In genomic region chr7:37541810-37542443, GRCh38 we compare ENCODE assay signal across 19 cellular contexts.
DNase-seq lines count a peak whose midpoint lies in the region; ATAC-seq and TF ChIP-seq lines count a peak whose summit lies in the region.
"Had no signal": no experiment of that assay in that cellular context is flagged by ENCODE, and none has a peak within 500 bp of the region (broad histone marks: within the 10 kb centered on the region; RNA-seq: fewer than 3 reads in every experiment).

No MANE protein-coding gene starts in this region.

- no peaks in the 10 kb centered on the region for H3K79me1 ChIP-seq in mesenchymal stem cell (replicated peaks; ENCODE audit: low read length, poor library complexity, severe bottlenecking)

- no peak overlapping the region for H3K4me3 ChIP-seq in mesenchymal stem cell (ENCODE audit: insufficient read depth in 1 of 2, low read depth in 1 of 2, low read length in 2 of 2)
- H3K4me3 ChIP-seq: SJSA1, tibial artery had no signal

- no peak overlapping the region for H2BK15ac ChIP-seq in mesenchymal stem cell (ENCODE audit: low read depth, poor library complexity, severe bottlenecking)

- H3K18ac ChIP-seq in mesenchymal stem cell (ENCODE audit: low read depth in 1 of 2, low read length in 2 of 2) = no peak overlapping the region

- H3K4me1 ChIP-seq in mesenchymal stem cell (ENCODE audit: control insufficient read depth, insufficient read depth, low read depth, low read length) = no peaks in the 10 kb centered on the region
- H3K4me1 ChIP-seq: SJSA1 had no signal

- H3K14ac ChIP-seq in mesenchymal stem cell (ENCODE audit: low read length in 2 of 2) = no peak overlapping the region

- no peak overlapping the region for H2AK5ac ChIP-seq in mesenchymal stem cell (ENCODE audit: low read length, severe bottlenecking)

- no peaks in the 10 kb centered on the region for H3K36me3 ChIP-seq in mesenchymal stem cell (ENCODE audit: control insufficient read depth in 1 of 2, insufficient read depth in 2 of 2, low read depth in 1 of 2, low read length in 2 of 2)
- H3K36me3 ChIP-seq: SJSA1, tibial artery had no signal

- no peak overlapping the region for H2AFZ ChIP-seq in mesenchymal stem cell (ENCODE audit: low read depth, low read length)

- 83% methylated on average over 3 of the region's 3 CpGs for WGBS in mesenchymal stem cell

- H2BK5ac ChIP-seq in mesenchymal stem cell (ENCODE audit: low read depth, low read length, poor library complexity, severe bottlenecking) = no peak overlapping the region

- no peaks in the 10 kb centered on the region for H3K27me3 ChIP-seq in mesenchymal stem cell (ENCODE audit: control insufficient read depth in 1 of 2, insufficient read depth in 1 of 2, low read length in 2 of 2)
- H3K27me3 ChIP-seq: SJSA1, tibial artery had no signal

- H3K27ac ChIP-seq in mesenchymal stem cell (ENCODE audit: low read length, poor library complexity, severe bottlenecking) = no peak overlapping the region
- H3K27ac ChIP-seq: SJSA1, tibial artery had no signal

- in situ Hi-C loops in GM13977 (cut with MboI; ENCODE audit: low pct_unique_long_range_greater_than_20kb, low sequenced_read_pairs, unreplicated experiment) = no loop called here

- H2BK12ac ChIP-seq in mesenchymal stem cell (ENCODE audit: low read length in 2 of 2) = no peak overlapping the region

- TF ChIP-seq CTCF in GM13977 (IDR thresholded peaks at IDR 0.05; ENCODE audit: extremely low read depth, insufficient read depth, missing control alignments) = no peak

- H3K9me3 ChIP-seq in mesenchymal stem cell (ENCODE audit: control insufficient read depth, low read length) = no peaks in the 10 kb centered on the region
- H3K9me3 ChIP-seq: SJSA1, tibial artery had no signal

- H4K8ac ChIP-seq in mesenchymal stem cell (ENCODE audit: low read length) = no peak overlapping the region

- H2BK120ac ChIP-seq in mesenchymal stem cell (ENCODE audit: low read depth, low read length) = no peak overlapping the region

- H4K91ac ChIP-seq in mesenchymal stem cell (ENCODE audit: low read length) = no peak overlapping the region

- H3K4me2 ChIP-seq in mesenchymal stem cell (ENCODE audit: low read length, poor library complexity, severe bottlenecking) = no peak overlapping the region

- no peak overlapping the region for H3K4ac ChIP-seq in mesenchymal stem cell (ENCODE audit: low read depth in 1 of 2, low read length in 2 of 2)

- peak; percentile 21 for DNase-seq in GM13977 (ENCODE audit: low spot score)
- no peak for DNase-seq in mesenchymal stem cell
- no peak for DNase-seq in NCI-H1694 treated with DMSO at 0.1 percent for 48 hours (lab: John Stamatoyannopoulos, UW)
- DNase-seq in MV-4-11 (lab: John Stamatoyannopoulos, UW) = no peak
- no peak for DNase-seq in DMS53 treated with DMSO at 0.1 percent for 48 hours (lab: John Stamatoyannopoulos, UW; ENCODE audit: unreplicated experiment)
- DNase-seq: activated CD4-positive, CD25-positive, alpha-beta regulatory T cell treated with anti-CD3 and anti-CD28 coated beads, Interleukin-2, amount 50 U/mL, for 72 hours; activated T-cell treated with anti-CD3 and anti-CD28 coated beads, Interleukin-2, amount 50 U/mL, for 4 hours; DMS 273 treated with DMSO at 0.1 percent for 48 hours; effector memory CD8-positive, alpha-beta T cell; glutamatergic neuron; left colon; NCI-H1092; NCI-H526 treated with DMSO at 0.1 percent for 48 hours; nephron progenitor cell; tibial artery had no signal

- H3K23ac ChIP-seq in mesenchymal stem cell (ENCODE audit: low read length in 2 of 2) = no peak overlapping the region

- H3K9ac ChIP-seq in mesenchymal stem cell (ENCODE audit: low read length) = no peak overlapping the region

- peak; percentile 82 for ATAC-seq in GM19372 (IDR thresholded peaks at IDR 0.05; ENCODE audit: low read depth, unreplicated experiment)
- ATAC-seq in HG02610 (IDR thresholded peaks at IDR 0.05; ENCODE audit: unreplicated experiment) = peak; percentile 96
- peak; percentile 89 for ATAC-seq in HG03342 (IDR thresholded peaks at IDR 0.05; ENCODE audit: unreplicated experiment)
- ATAC-seq: activated T-cell treated with anti-CD3 and anti-CD28 coated beads, Interleukin-2, amount 50 U/mL, for 4 hours; effector memory CD8-positive, alpha-beta T cell; left colon had no signal
